ENCODE assay signal across 8 cellular contexts in genomic region chrX:50814701-50815476, GRCh38. TPM values are rescaled to one million over a fixed set of nuclear protein-coding genes. Genes with fewer than 3 reads are reported as not detected.
DNase-seq lines count a peak whose midpoint lies in the region; ATAC-seq, FAIRE-seq and TF ChIP-seq lines count a peak whose summit lies in the region.

No MANE protein-coding gene starts in this region.

- H3K36me3 Mint-ChIP-seq in activated CD4-positive, alpha-beta T cell treated with anti-CD3 and anti-CD28 coated beads for 36 hours (ENCODE audit: low read depth), result no peaks in the 10 kb centered on the region

- TF ChIP-seq CTCF in bronchial epithelial cell (IDR thresholded peaks at IDR 0.05; ENCODE audit: insufficient read depth, low read length, severe bottlenecking), result no peak

- H3K27me3 Mint-ChIP-seq in activated CD4-positive, alpha-beta T cell treated with anti-CD3 and anti-CD28 coated beads for 36 hours, result peaks cover 28% of the 10 kb centered on the region

- H3K4me2 ChIP-seq in GM23248 (ENCODE audit: unreplicated experiment), result peak overlapping the region; percentile 88

- WGBS in GM23248 (ENCODE audit: low coverage in 1 of 2, low lambda C conversion rate in 2 of 2, missing lambda C conversion rate in 2 of 2), 2 experiments, result 55 to 63% methylated on average over 13 to 15 of the region's 15 CpGs

- DNase-seq in GM23248 (peak; percentile 52), bronchial epithelial cell (ENCODE audit: low read depth) (peak; percentile 52), renal cortical epithelial cell (ENCODE audit: low read depth) (peak; percentile 23), EL (no peak)
- DNase-seq in activated CD4-positive, alpha-beta T cell treated with anti-CD3 and anti-CD28 coated beads for 36 hours, result no peak

- no peaks in the 10 kb centered on the region for H3K9me3 ChIP-seq in GM23248 (ENCODE audit: low read depth)
- peaks cover 13% of the 10 kb centered on the region for H3K9me3 ChIP-seq in iPS-18a (ENCODE audit: control insufficient read depth, low read depth, low read length)

- H3K4me3 ChIP-seq in GM23248 (peak overlapping the region; percentile 78), bronchial epithelial cell (ENCODE audit: low read depth, low read length) (no peak overlapping the region), iPS-18a (ENCODE audit: low read length) (peak overlapping the region; percentile 62)

- H3K9ac ChIP-seq in GM23248, result peak overlapping the region; percentile 78
- H3K9ac ChIP-seq in iPS-18a (ENCODE audit: low read length), result peak overlapping the region; percentile 35

- H3K36me3 ChIP-seq in GM23248 (ENCODE audit: low read depth) (no peaks in the 10 kb centered on the region), bronchial epithelial cell (ENCODE audit: control insufficient read depth, insufficient read depth, low read length) (no peaks in the 10 kb centered on the region), iPS-18a (ENCODE audit: control insufficient read depth, low read depth, low read length) (no peaks in the 10 kb centered on the region)

- CTCF ChIA-PET in activated CD4-positive, alpha-beta T cell treated with anti-CD3 and anti-CD28 coated beads for 36 hours (lab: Charles Lee), result no interaction called here

- in situ Hi-C loops in GM23248 (cut with MboI), result no loop called here

- intact Hi-C loops in activated CD4-positive, alpha-beta T cell treated with anti-CD3 and anti-CD28 coated beads for 36 hours (cut with DNase I, micrococcal nuclease), result no loop called here

- H4K20me1 ChIP-seq in GM23248 (ENCODE audit: insufficient read depth), result no peaks in the 10 kb centered on the region

- POLR2A ChIA-PET in activated CD4-positive, alpha-beta T cell treated with anti-CD3 and anti-CD28 coated beads for 36 hours (lab: Charles Lee), result no interaction called here

- H3K9me2 ChIP-seq in GM23248 (ENCODE audit: insufficient read depth), result no peaks in the 10 kb centered on the region

- no peaks in the 10 kb centered on the region for H3K27me3 ChIP-seq in GM23248 (replicated peaks; ENCODE audit: insufficient read depth)
- H3K27me3 ChIP-seq in bronchial epithelial cell (ENCODE audit: control insufficient read depth, insufficient read depth, low read length), result no peaks in the 10 kb centered on the region
- no peaks in the 10 kb centered on the region for H3K27me3 ChIP-seq in iPS-18a (ENCODE audit: control insufficient read depth, insufficient read depth, low read length)

- FAIRE-seq in bronchial epithelial cell (lab: Jason Lieb, UNC), result no peak

- H3K4me1 Mint-ChIP-seq in activated CD4-positive, alpha-beta T cell treated with anti-CD3 and anti-CD28 coated beads for 36 hours, result peaks cover 7% of the 10 kb centered on the region

- H3K27ac ChIP-seq in GM23248 (peak overlapping the region; percentile 51), iPS-18a (ENCODE audit: low read length) (no peak overlapping the region)

- H3K27ac Mint-ChIP-seq in activated CD4-positive, alpha-beta T cell treated with anti-CD3 and anti-CD28 coated beads for 36 hours, result no peak overlapping the region

- ATAC-seq in GM21825 (IDR thresholded peaks at IDR 0.05; ENCODE audit: unreplicated experiment) (no peak), GM19467 (IDR thresholded peaks at IDR 0.05; ENCODE audit: unreplicated experiment) (no peak)
- no peak for ATAC-seq in activated CD4-positive, alpha-beta T cell treated with anti-CD3 and anti-CD28 coated beads for 36 hours

- H3K9me3 Mint-ChIP-seq in activated CD4-positive, alpha-beta T cell treated with anti-CD3 and anti-CD28 coated beads for 36 hours (ENCODE audit: low read depth), result no peaks in the 10 kb centered on the region

- H2AFZ ChIP-seq in GM23248, result peak overlapping the region; percentile 96

- H3F3A ChIP-seq in GM23248 (ENCODE audit: insufficient read depth), result no peaks in the 10 kb centered on the region

- H3K79me2 ChIP-seq in GM23248 (ENCODE audit: insufficient read depth), result no peaks in the 10 kb centered on the region

- peaks cover 8% of the 10 kb centered on the region; the same call in 1 of the 2 replicates for H3K4me1 ChIP-seq in GM23248 (ENCODE audit: insufficient read depth)
- H3K4me1 ChIP-seq in iPS-18a (ENCODE audit: control insufficient read depth, low read depth, low read length), result no peaks in the 10 kb centered on the region

- H3K4me3 Mint-ChIP-seq in activated CD4-positive, alpha-beta T cell treated with anti-CD3 and anti-CD28 coated beads for 36 hours, result no peak overlapping the region

RNA-seq across cellular contexts. Expression of gene SHROOM4, which starts 0.9 kb away (rescaled TPM):
- 1.1 and 1.7 TPM in 2 replicates for total RNA-seq in GM23248 (2014; rRNA removed; shearing (Covaris generic))
- 0.55 and 0.67 TPM in 2 replicates for polyA plus RNA-seq in GM23248 (2016; fragmentation: Nextera tagmentation; extraction: Ambion mirVana)
- total RNA-seq in bronchial epithelial cell (0.26 and 0.51 TPM in 2 replicates), renal cortical epithelial cell (4.9 and 12.7 TPM in 2 replicates)
- not detected for total RNA-seq in activated CD4-positive, alpha-beta T cell treated with anti-CD3 and anti-CD28 coated beads for 36 hours

Comparison
In these comparisons a context has a peak if more than half of its experiments do, and no peak if none do; other contexts are left out.
1. DNase-seq: peak in GM23248 (single experiment), bronchial epithelial cell (single experiment) and renal cortical epithelial cell (single experiment); none in EL (single experiment) and activated CD4-positive, alpha-beta T cell treated with anti-CD3 and anti-CD28 coated beads for 36 hours (single experiment).